In genomic region chr1:55517036-55517435, GRCh38 we compare ENCODE assay signal across 35 cellular contexts.
"Had no signal": no experiment of that assay in that cellular context is flagged by ENCODE, and none has a peak within 500 bp of the region (broad histone marks: within the 10 kb centered on the region; RNA-seq: fewer than 3 reads in every experiment).

No MANE protein-coding gene starts in this region.

- FAIRE-seq: astrocyte, bronchial epithelial cell had no signal

- H3K27ac ChIP-seq: adrenal gland, ascending aorta, body of pancreas, brain microvascular endothelial cell, breast epithelium, cardiac muscle cell had no signal

- ATAC-seq: activated naive CD4-positive, alpha-beta T cell treated with anti-CD3 and anti-CD28 coated beads, Interleukin-2, amount 50 U/mL, for 72 hours; activated naive CD8-positive, alpha-beta T cell treated with anti-CD3 and anti-CD28 coated beads, Interleukin-2, amount 50 U/mL, for 24 hours; activated T-cell treated with anti-CD3 and anti-CD28 coated beads, Interleukin-2, amount 50 U/mL, for 4 hours; activated T-cell treated with anti-CD3 and anti-CD28 coated beads, Interleukin-2, amount 50 U/mL, for 72 hours; activated T-helper 17 cell treated with anti-CD3 and anti-CD28 coated beads, Interleukin-2, amount 50 U/mL, for 72 hours; body of pancreas had no signal

- H3K4me1 ChIP-seq: adrenal gland, ascending aorta, body of pancreas, breast epithelium had no signal

- H3K9me3 ChIP-seq: adrenal gland, ascending aorta, body of pancreas, breast epithelium had no signal

- DNase-seq: activated effector memory CD4-positive, alpha-beta T cell treated with anti-CD3 and anti-CD28 coated beads, Interleukin-2, amount 50 U/mL, for 16 hours; activated effector memory CD4-positive, alpha-beta T cell treated with Interleukin-2 at 50 U/mL for 16 hours; activated gamma-delta T cell; activated gamma-delta T cell treated with Interleukin-2 at 50 U/mL for 16 hours; activated naive CD4-positive, alpha-beta T cell; activated naive CD4-positive, alpha-beta T cell treated with anti-CD3 and anti-CD28 coated beads for 36 hours; activated naive CD4-positive, alpha-beta T cell treated with anti-CD3 and anti-CD28 coated beads, Interleukin-2, amount 10 ng/mL, durations not matched to agents 7 days and 5 days; activated naive CD4-positive, alpha-beta T cell treated with anti-CD3 and anti-CD28 coated beads, Interleukin-2, amount 50 U/mL, for 16 hours; activated naive CD4-positive, alpha-beta T cell treated with Interleukin-2 at 50 U/mL for 16 hours; activated naive CD8-positive, alpha-beta T cell treated with anti-CD3 and anti-CD28 coated beads for 36 hours; activated naive CD8-positive, alpha-beta T cell treated with anti-CD3 and anti-CD28 coated beads, Interleukin-2, amount 10 ng/mL, durations not matched to agents 7 days and 5 days; activated naive CD8-positive, alpha-beta T cell treated with anti-CD3 and anti-CD28 coated beads, Interleukin-2, amount 50 U/mL, for 24 hours; activated T-cell treated with anti-CD3 and anti-CD28 coated beads for 4 hours; activated T-cell treated with anti-CD3 and anti-CD28 coated beads, Interleukin-2, amount 50 U/mL, for 1 hour; activated T-cell treated with anti-CD3 and anti-CD28 coated beads, Interleukin-2, amount 50 U/mL, for 24 hours; activated T-cell treated with anti-CD3 and anti-CD28 coated beads, Interleukin-2, amount 50 U/mL, for 4 hours; activated T-cell treated with anti-CD3 and anti-CD28 coated beads, Interleukin-2, amount 50 U/mL, for 48 hours; activated T-cell treated with anti-CD3 and anti-CD28 coated beads, Interleukin-2, amount 50 U/mL, for 72 hours; adrenal gland; amniotic stem cell; amygdala; anterior cingulate cortex; aorta; body of pancreas; brain microvascular endothelial cell; caudate nucleus; central memory CD4-positive, alpha-beta T cell; cerebellar nuclear complex had no signal

- H3K36me3 ChIP-seq: adrenal gland, ascending aorta, brain microvascular endothelial cell, breast epithelium, cardiac muscle cell had no signal

- H3K4me3 ChIP-seq: adrenal gland, ascending aorta, body of pancreas, breast epithelium, cardiac muscle cell had no signal

- H3K27me3 ChIP-seq: adrenal gland, ascending aorta, body of pancreas, brain microvascular endothelial cell, breast epithelium, cardiac muscle cell had no signal
